In genomic region chr9:123109540-123110279, GRCh38 we compare ENCODE assay signal across 11 cellular contexts.
"Had no signal": no experiment of that assay in that cellular context is flagged by ENCODE, and none has a peak within 500 bp of the region (broad histone marks: within the 10 kb centered on the region; RNA-seq: fewer than 3 reads in every experiment).

No MANE protein-coding gene starts in this region.

- ATAC-seq: activated CD4-positive, CD25-positive, alpha-beta regulatory T cell treated with anti-CD3 and anti-CD28 coated beads, Interleukin-2, amount 50 U/mL, for 24 hours; activated T-cell treated with anti-CD3 and anti-CD28 coated beads, Interleukin-2, amount 50 U/mL, for 72 hours had no signal

- H3K9me3 Mint-ChIP-seq: activated T-cell treated with anti-CD3 and anti-CD28 coated beads, Interleukin-2, amount 50 U/mL, for 72 hours; central memory CD8-positive, alpha-beta T cell had no signal

- H3K27ac ChIP-seq: adrenal gland, tibial artery had no signal

- DNase-seq: activated CD4-positive, alpha-beta T cell treated with anti-CD3 and anti-CD28 coated beads, Interleukin-2, amount 50 U/mL, for 4 hours; activated T-cell treated with anti-CD3 and anti-CD28 coated beads, Interleukin-2, amount 50 U/mL, for 72 hours; adrenal gland; cortex of kidney; effector CD8-positive, alpha-beta T cell; hypothalamus; kidney glomerular epithelial cell; tibial artery had no signal

- H3K9me3 ChIP-seq: adrenal gland, tibial artery had no signal

- H3K4me3 ChIP-seq: adrenal gland, lung, tibial artery had no signal

- H3K27me3 Mint-ChIP-seq: central memory CD8-positive, alpha-beta T cell had no signal

- H3K4me3 Mint-ChIP-seq: activated T-cell treated with anti-CD3 and anti-CD28 coated beads, Interleukin-2, amount 50 U/mL, for 72 hours; central memory CD8-positive, alpha-beta T cell had no signal

- H3K27me3 ChIP-seq: adrenal gland, tibial artery had no signal

- H3K4me1 ChIP-seq: adrenal gland had no signal

- H3K27ac Mint-ChIP-seq: activated T-cell treated with anti-CD3 and anti-CD28 coated beads, Interleukin-2, amount 50 U/mL, for 72 hours had no signal

- H3K4me1 Mint-ChIP-seq: central memory CD8-positive, alpha-beta T cell had no signal
